In the genomic region with DNA sequence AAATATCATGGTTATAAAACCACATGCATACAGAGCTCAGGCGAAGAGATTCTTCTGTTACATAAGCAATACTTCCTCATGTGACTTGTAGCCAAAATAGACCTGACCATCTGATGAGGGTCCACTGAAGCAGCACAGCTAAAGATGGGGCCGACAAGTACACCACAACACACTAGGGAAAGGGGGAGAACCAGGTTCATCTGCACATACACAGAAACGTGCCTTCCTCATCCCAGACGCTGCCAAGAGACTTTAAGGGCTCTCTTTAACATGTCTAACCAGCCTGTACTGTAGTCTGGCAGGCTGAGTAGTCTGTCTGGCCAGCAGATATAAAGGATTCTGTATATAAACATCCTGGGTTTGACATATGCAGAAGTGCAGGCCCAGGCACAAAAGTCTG, we compare ENCODE assay signal across 15 cellular contexts. TPM values are rescaled to one million over a fixed set of nuclear protein-coding genes. Genes with fewer than 3 reads are reported as not detected.
DNase-seq lines count a peak whose midpoint lies in the region; ATAC-seq lines count a peak whose summit lies in the region.
"Had no signal": no experiment of that assay in that cellular context is flagged by ENCODE, and none has a peak within 500 bp of the region (broad histone marks: within the 10 kb centered on the region; RNA-seq: fewer than 3 reads in every experiment).

No MANE protein-coding gene starts in this region.

- no peak for ATAC-seq in activated CD4-positive, alpha-beta T cell treated with anti-CD3 and anti-CD28 coated beads for 36 hours
- ATAC-seq in GM18868 (IDR thresholded peaks at IDR 0.05; ENCODE audit: unreplicated experiment) (peak; percentile 33), T-helper 17 cell (peak; percentile 6), GM21786 (IDR thresholded peaks at IDR 0.05; ENCODE audit: unreplicated experiment) (no peak)
- ATAC-seq in naive thymus-derived CD4-positive, alpha-beta T cell, result peak; percentile 17

- peaks cover 9% of the 10 kb centered on the region for H3K36me3 Mint-ChIP-seq in activated CD4-positive, alpha-beta T cell treated with anti-CD3 and anti-CD28 coated beads, Interleukin-2, amount 10 ng/mL, durations not matched to agents 24 days and 14 days (ENCODE audit: low read depth)
- peaks cover 8% of the 10 kb centered on the region for H3K36me3 Mint-ChIP-seq in activated CD4-positive, alpha-beta T cell treated with anti-CD3 and anti-CD28 coated beads for 36 hours (ENCODE audit: low read depth)
- peaks cover 3% of the 10 kb centered on the region for H3K36me3 Mint-ChIP-seq in T-helper 17 cell (ENCODE audit: low read depth)
- peaks cover 5 to 35% (median 16%) of the 10 kb centered on the region in 5 donors for H3K36me3 Mint-ChIP-seq in naive thymus-derived CD4-positive, alpha-beta T cell

- H3K27ac ChIP-seq in naive thymus-derived CD4-positive, alpha-beta T cell (ENCODE audit: low read depth, low read length), result no peak overlapping the region
- H3K27ac ChIP-seq: stomach had no signal

- POLR2A ChIA-PET in activated CD4-positive, alpha-beta T cell treated with anti-CD3 and anti-CD28 coated beads for 36 hours (lab: Charles Lee), result no interaction called here
- POLR2A ChIA-PET in naive thymus-derived CD4-positive, alpha-beta T cell (lab: Charles Lee), result no interaction called here

- H3K27me3 Mint-ChIP-seq in activated CD4-positive, alpha-beta T cell treated with anti-CD3 and anti-CD28 coated beads, Interleukin-2, amount 10 ng/mL, durations not matched to agents 24 days and 14 days, result peaks cover 22% of the 10 kb centered on the region
- peaks cover 9% of the 10 kb centered on the region for H3K27me3 Mint-ChIP-seq in activated CD4-positive, alpha-beta T cell treated with anti-CD3 and anti-CD28 coated beads for 36 hours
- H3K27me3 Mint-ChIP-seq in T-helper 17 cell, result peaks cover 7% of the 10 kb centered on the region
- H3K27me3 Mint-ChIP-seq in naive thymus-derived CD4-positive, alpha-beta T cell, result peaks cover 0 to 31% (median 16%) of the 10 kb centered on the region in 5 donors

- peak overlapping the region; percentile 21 for H3K4me3 Mint-ChIP-seq in activated CD4-positive, alpha-beta T cell treated with anti-CD3 and anti-CD28 coated beads, Interleukin-2, amount 10 ng/mL, durations not matched to agents 24 days and 14 days
- H3K4me3 Mint-ChIP-seq in activated CD4-positive, alpha-beta T cell treated with anti-CD3 and anti-CD28 coated beads for 36 hours, result no peak overlapping the region
- peak overlapping the region; percentile 47 for H3K4me3 Mint-ChIP-seq in T-helper 17 cell
- H3K4me3 Mint-ChIP-seq in naive thymus-derived CD4-positive, alpha-beta T cell, result peak overlapping the region in 9 of 10 donors; percentile 16 to 55 (median 44)
- H3K4me3 Mint-ChIP-seq: CD14-positive monocyte, neural crest cell had no signal

- peaks cover 0 to 5% of the 10 kb centered on the region in 2 donors for H3K27me3 ChIP-seq in naive thymus-derived CD4-positive, alpha-beta T cell (ENCODE audit: control insufficient read depth in 2 of 2, insufficient read depth in 2 of 2, low read length in 2 of 2)
- H3K27me3 ChIP-seq: stomach had no signal

- H3K36me3 ChIP-seq in naive thymus-derived CD4-positive, alpha-beta T cell (ENCODE audit: control insufficient read depth in 2 of 3, insufficient read depth in 3 of 3, low read length in 3 of 3), result no peaks in the 10 kb centered on the region

- CTCF ChIA-PET in activated CD4-positive, alpha-beta T cell treated with anti-CD3 and anti-CD28 coated beads for 36 hours (lab: Charles Lee), result interaction anchor here (0.8 to 2.4 kb wide), 8 partner anchors 11 to 850 kb away, joined by 3 to 9 read pairs (median 3); no protein-coding TSS in a partner anchor
- CTCF ChIA-PET in naive thymus-derived CD4-positive, alpha-beta T cell (lab: Charles Lee), result interaction anchor here (0.6 to 0.7 kb wide), 2 partner anchors 101 to 511 kb away, joined by 3 to 4 read pairs; no protein-coding TSS in a partner anchor

- no peak overlapping the region for H3K4me3 ChIP-seq in naive thymus-derived CD4-positive, alpha-beta T cell (ENCODE audit: low read length)
- H3K4me3 ChIP-seq: stomach had no signal

- peak; percentile 56 for DNase-seq in activated CD4-positive, alpha-beta T cell treated with anti-CD3 and anti-CD28 coated beads, Interleukin-2, amount 10 ng/mL, durations not matched to agents 24 days and 14 days
- DNase-seq in activated CD4-positive, alpha-beta T cell treated with anti-CD3 and anti-CD28 coated beads for 36 hours, result no peak
- no peak for DNase-seq in T-helper 17 cell
- peak in 1 of 9 donors; percentile 1 for DNase-seq in naive thymus-derived CD4-positive, alpha-beta T cell
- DNase-seq in stimulated activated naive CD4-positive, alpha-beta T cell treated with Interleukin-2 at 50 U/mL for 16 hours (lab: John Stamatoyannopoulos, UW), result no peak
- DNase-seq in NCI-H1048 (lab: John Stamatoyannopoulos, UW), result no peak
- DNase-seq: activated CD4-positive, CD25-positive, alpha-beta regulatory T cell treated with anti-CD3 and anti-CD28 coated beads, Interleukin-2, amount 50 U/mL, for 72 hours; activated naive CD4-positive, alpha-beta T cell; NCI-H187; NCI-H345; stomach had no signal

- peaks cover 14 to 18% of the 10 kb centered on the region in 2 donors for H3K4me1 ChIP-seq in naive thymus-derived CD4-positive, alpha-beta T cell (ENCODE audit: control insufficient read depth in 2 of 2, insufficient read depth in 2 of 2, low read length in 2 of 2)

- intact Hi-C loops in activated CD4-positive, alpha-beta T cell treated with anti-CD3 and anti-CD28 coated beads, Interleukin-2, amount 10 ng/mL, durations not matched to agents 24 days and 14 days (cut with micrococcal nuclease), result no loop called here
- intact Hi-C loops in activated CD4-positive, alpha-beta T cell treated with anti-CD3 and anti-CD28 coated beads for 36 hours (cut with DNase I, micrococcal nuclease), result no loop called here
- intact Hi-C loops in naive thymus-derived CD4-positive, alpha-beta T cell (cut with micrococcal nuclease), result loop anchor here (1.0 kb wide), 2 partner anchors 11 to 31 kb away; a partner anchor contains a TSS

- H3K9me3 ChIP-seq in T-helper 17 cell (ENCODE audit: control insufficient read depth, low read length, poor library complexity, severe bottlenecking), result no peaks in the 10 kb centered on the region
- H3K9me3 ChIP-seq in naive thymus-derived CD4-positive, alpha-beta T cell (ENCODE audit: control insufficient read depth in 2 of 3, low read length in 3 of 3), result no peaks in the 10 kb centered on the region
- H3K9me3 ChIP-seq: stomach had no signal

- H3K4me1 Mint-ChIP-seq in activated CD4-positive, alpha-beta T cell treated with anti-CD3 and anti-CD28 coated beads, Interleukin-2, amount 10 ng/mL, durations not matched to agents 24 days and 14 days, result peaks cover 16% of the 10 kb centered on the region
- peaks cover 24% of the 10 kb centered on the region for H3K4me1 Mint-ChIP-seq in activated CD4-positive, alpha-beta T cell treated with anti-CD3 and anti-CD28 coated beads for 36 hours
- H3K4me1 Mint-ChIP-seq in T-helper 17 cell, result peaks cover 21% of the 10 kb centered on the region
- H3K4me1 Mint-ChIP-seq in naive thymus-derived CD4-positive, alpha-beta T cell, result peaks cover 24 to 40% (median 36%) of the 10 kb centered on the region in 7 donors
- H3K4me1 Mint-ChIP-seq: neural crest cell had no signal

- H3K27ac Mint-ChIP-seq in activated CD4-positive, alpha-beta T cell treated with anti-CD3 and anti-CD28 coated beads, Interleukin-2, amount 10 ng/mL, durations not matched to agents 24 days and 14 days, result no peak overlapping the region
- H3K27ac Mint-ChIP-seq in activated CD4-positive, alpha-beta T cell treated with anti-CD3 and anti-CD28 coated beads for 36 hours, result no peak overlapping the region
- H3K27ac Mint-ChIP-seq in T-helper 17 cell, result no peak overlapping the region
- H3K27ac Mint-ChIP-seq in naive thymus-derived CD4-positive, alpha-beta T cell, result peak overlapping the region in 1 of 9 donors; percentile 6
- H3K27ac Mint-ChIP-seq: CD14-positive monocyte had no signal

- H3K9me3 Mint-ChIP-seq in activated CD4-positive, alpha-beta T cell treated with anti-CD3 and anti-CD28 coated beads, Interleukin-2, amount 10 ng/mL, durations not matched to agents 24 days and 14 days, result no peaks in the 10 kb centered on the region
- no peaks in the 10 kb centered on the region for H3K9me3 Mint-ChIP-seq in activated CD4-positive, alpha-beta T cell treated with anti-CD3 and anti-CD28 coated beads for 36 hours (ENCODE audit: low read depth)
- no peaks in the 10 kb centered on the region for H3K9me3 Mint-ChIP-seq in naive thymus-derived CD4-positive, alpha-beta T cell
- H3K9me3 Mint-ChIP-seq: CD14-positive monocyte, neural crest cell had no signal

RNA-seq across cellular contexts. Expression of a gene that starts 30.3 kb away (rescaled TPM):
- total RNA-seq in activated CD4-positive, alpha-beta T cell treated with anti-CD3 and anti-CD28 coated beads, Interleukin-2, amount 10 ng/mL, durations not matched to agents 24 days and 14 days, result 13.8 and 14.5 TPM in 2 replicates
- total RNA-seq in activated CD4-positive, alpha-beta T cell treated with anti-CD3 and anti-CD28 coated beads for 36 hours, result 10 to 100 TPM; 15.0 to 15.8 TPM
- total RNA-seq in T-helper 17 cell, result 10 to 100 TPM; 29.2 to 38.5 TPM
- total RNA-seq in naive thymus-derived CD4-positive, alpha-beta T cell, result 10 to 100 TPM; 23.0 to 50.7 (median 45.2) TPM
- 10 to 100 TPM; 11.0 to 17.2 TPM for polyA plus RNA-seq in naive thymus-derived CD4-positive, alpha-beta T cell

Comparison
In these comparisons a context has a peak if more than half of its experiments do, and no peak if none do; other contexts are left out.
1. ATAC-seq: peak in GM18868 (single experiment), T-helper 17 cell (single experiment) and naive thymus-derived CD4-positive, alpha-beta T cell (single experiment); none in activated CD4-positive, alpha-beta T cell treated with anti-CD3 and anti-CD28 coated beads for 36 hours (single experiment) and GM21786 (single experiment).
2. intact Hi-C loops: an anchor here in naive thymus-derived CD4-positive, alpha-beta T cell (1.0 kb wide); none called in activated CD4-positive, alpha-beta T cell treated with anti-CD3 and anti-CD28 coated beads, Interleukin-2, amount 10 ng/mL, durations not matched to agents 24 days and 14 days and activated CD4-positive, alpha-beta T cell treated with anti-CD3 and anti-CD28 coated beads for 36 hours.